ENCODE assay signal across 10 cellular contexts in genomic region chr9:38091310-38092199, GRCh38. TPM values are rescaled to one million over a fixed set of nuclear protein-coding genes. Genes with fewer than 3 reads are reported as not detected.
DNase-seq lines count a peak whose midpoint lies in the region; ATAC-seq and TF ChIP-seq lines count a peak whose summit lies in the region.
"Had no signal": no experiment of that assay in that cellular context is flagged by ENCODE, and none has a peak within 500 bp of the region (broad histone marks: within the 10 kb centered on the region; RNA-seq: fewer than 3 reads in every experiment).

No MANE protein-coding gene starts in this region.

- no peak overlapping the region for H2BK12ac ChIP-seq in mesenchymal stem cell (ENCODE audit: low read length in 2 of 2)

- H2BK15ac ChIP-seq in mesenchymal stem cell (ENCODE audit: low read depth, poor library complexity, severe bottlenecking), result no peak overlapping the region

- H3K36me3 ChIP-seq in WERI-Rb-1, result no peaks in the 10 kb centered on the region
- no peaks in the 10 kb centered on the region for H3K36me3 ChIP-seq in mesenchymal stem cell (ENCODE audit: control insufficient read depth in 1 of 2, insufficient read depth in 2 of 2, low read depth in 1 of 2, low read length in 2 of 2)
- H3K36me3 ChIP-seq in gastrocnemius medialis, result no peaks in the 10 kb centered on the region

- in situ Hi-C loops in gastrocnemius medialis (cut with MboI; ENCODE audit: low sequenced_read_pairs in 4 of 4), result loop anchor here in 2 of 4 donors (10.0 kb wide), 2 partner anchors 177 to 313 kb away; no protein-coding TSS in a partner anchor

- no peak overlapping the region for H3K18ac ChIP-seq in mesenchymal stem cell (ENCODE audit: low read depth in 1 of 2, low read length in 2 of 2)

- H3K79me1 ChIP-seq in mesenchymal stem cell (replicated peaks; ENCODE audit: low read length, poor library complexity, severe bottlenecking), result no peaks in the 10 kb centered on the region

- H3K23ac ChIP-seq in mesenchymal stem cell (ENCODE audit: low read length in 2 of 2), result no peak overlapping the region

- H2AFZ ChIP-seq in mesenchymal stem cell (ENCODE audit: low read depth, low read length), result no peak overlapping the region

- TF ChIP-seq POLR2A in gastrocnemius medialis (IDR thresholded peaks at IDR 0.05), result no peak

- no peak overlapping the region for H3K4ac ChIP-seq in mesenchymal stem cell (ENCODE audit: low read depth in 1 of 2, low read length in 2 of 2)

- intact Hi-C loops in gastrocnemius medialis (cut with DNase I; ENCODE audit: low total_unique reads), result no loop called here

- H3K4me1 ChIP-seq in mesenchymal stem cell (ENCODE audit: control insufficient read depth, insufficient read depth, low read depth, low read length) (peaks cover 4% of the 10 kb centered on the region), gastrocnemius medialis (peaks cover 8 to 9% of the 10 kb centered on the region in 2 donors)

- DNase-seq in WERI-Rb-1 (peak; percentile 52), HuH-7 (ENCODE audit: low spot score) (no peak), mesenchymal stem cell (no peak), gastrocnemius medialis (no peak), NCI-H1105 (lab: John Stamatoyannopoulos, UW) (no peak)
- DNase-seq: effector memory CD4-positive, alpha-beta T cell; NCI-H2227 treated with DMSO at 0.1 percent for 48 hours had no signal

- no peaks in the 10 kb centered on the region for H3K27me3 ChIP-seq in WERI-Rb-1 (ENCODE audit: insufficient read depth, low read depth, severe bottlenecking)
- H3K27me3 ChIP-seq in mesenchymal stem cell (ENCODE audit: control insufficient read depth in 1 of 2, insufficient read depth in 1 of 2, low read length in 2 of 2), result peaks cover 0 to 2% of the 10 kb centered on the region in 2 experiments
- no peaks in the 10 kb centered on the region for H3K27me3 ChIP-seq in gastrocnemius medialis

- no peak overlapping the region for H2AK5ac ChIP-seq in mesenchymal stem cell (ENCODE audit: low read length, severe bottlenecking)

- H3K4me2 ChIP-seq in mesenchymal stem cell (ENCODE audit: low read length, poor library complexity, severe bottlenecking), result no peak overlapping the region

- no peak overlapping the region for H2BK5ac ChIP-seq in mesenchymal stem cell (ENCODE audit: low read depth, low read length, poor library complexity, severe bottlenecking)

- no peak overlapping the region for H4K8ac ChIP-seq in mesenchymal stem cell (ENCODE audit: low read length)

- 93% methylated on average over 7 of the region's 7 CpGs for WGBS in mesenchymal stem cell

- ATAC-seq in GM18508 (IDR thresholded peaks at IDR 0.05; ENCODE audit: insufficient read depth, unreplicated experiment) (peak; percentile 44), GM21367 (IDR thresholded peaks at IDR 0.05; ENCODE audit: unreplicated experiment) (peak; percentile 61), HG03175 (IDR thresholded peaks at IDR 0.05; ENCODE audit: unreplicated experiment) (peak; percentile 65), gastrocnemius medialis (no peak)

- H3K14ac ChIP-seq in mesenchymal stem cell (ENCODE audit: low read length in 2 of 2), result no peak overlapping the region

- H3K27ac ChIP-seq in WERI-Rb-1 (peak overlapping the region; percentile 59), mesenchymal stem cell (ENCODE audit: low read length, poor library complexity, severe bottlenecking) (no peak overlapping the region), gastrocnemius medialis (no peak overlapping the region)

- H3K4me3 ChIP-seq in WERI-Rb-1 (ENCODE audit: low read depth, low read length), result no peak overlapping the region
- no peak overlapping the region for H3K4me3 ChIP-seq in mesenchymal stem cell (ENCODE audit: insufficient read depth in 1 of 2, low read depth in 1 of 2, low read length in 2 of 2)
- H3K4me3 ChIP-seq in gastrocnemius medialis, result no peak overlapping the region

- H3K9ac ChIP-seq in mesenchymal stem cell (ENCODE audit: low read length), result no peak overlapping the region

- H3K9me3 ChIP-seq in WERI-Rb-1 (ENCODE audit: severe bottlenecking), result peaks cover 4% of the 10 kb centered on the region
- H3K9me3 ChIP-seq in mesenchymal stem cell (ENCODE audit: control insufficient read depth, low read length), result no peaks in the 10 kb centered on the region
- H3K9me3 ChIP-seq in gastrocnemius medialis, result no peaks in the 10 kb centered on the region

- no peak overlapping the region for H4K91ac ChIP-seq in mesenchymal stem cell (ENCODE audit: low read length)

- no peak for TF ChIP-seq CTCF in WERI-Rb-1 (IDR thresholded peaks at IDR 0.05; ENCODE audit: low read depth, low read length)
- no peak for TF ChIP-seq CTCF in gastrocnemius medialis (IDR thresholded peaks at IDR 0.05 in 4 of 5, conservative IDR thresholded peaks at IDR 0.05 in 1 of 5)

- no peak overlapping the region for H2BK120ac ChIP-seq in mesenchymal stem cell (ENCODE audit: low read depth, low read length)

RNA-seq across cellular contexts. Expression of gene SHB, which starts 22.5 kb away (rescaled TPM):
- 18.4 TPM for polyA plus RNA-seq in mesenchymal stem cell (2013, experiment 1 of 2)
- polyA plus RNA-seq in mesenchymal stem cell (2013, experiment 2 of 2), result 17.9 TPM
- 1 to 10 TPM; 1.2 to 6.1 (median 4.6) TPM for total RNA-seq in gastrocnemius medialis

Comparison
In these comparisons a context has a peak if more than half of its experiments do, and no peak if none do; other contexts are left out.
1. ATAC-seq: peak in GM18508 (single experiment), GM21367 (single experiment) and HG03175 (single experiment); none in gastrocnemius medialis (0 of 2).